In genomic region chr14:103333754-103334643, GRCh38 we compare ENCODE assay signal across 1 cellular context.
A peak's percentile ranks its signal among the peaks of the same experiment; 100 is the strongest.
TF ChIP-seq lines count a peak whose summit lies in the region.

EIF5 (plus strand) TSS chr14:103334237; CDS start chr14:103335861, 1,624 bp downstream.

TF ChIP-seq in HepG2, 621 proteins besides CTCF, POLR2A, EP300 and RAD21 (continued from another document and continues in another):
- TF ChIP-seq GLI4 (CRISPR knock-in tag; IDR thresholded peaks at IDR 0.05; ENCODE audit: borderline replicate concordance): peak; percentile 50; the same call in 1 of the 2 replicates
- TF ChIP-seq ZBTB33 (CRISPR knock-in tag; IDR thresholded peaks at IDR 0.05): no peak
- no peak for TF ChIP-seq ZNF10 (CRISPR knock-in tag; IDR thresholded peaks at IDR 0.05; ENCODE audit: borderline replicate concordance, low read depth)
- no peak for TF ChIP-seq DPF2 (CRISPR knock-in tag; IDR thresholded peaks at IDR 0.05; ENCODE audit: borderline replicate concordance, low read depth)
- TF ChIP-seq PRMT3 (CRISPR knock-in tag; IDR thresholded peaks at IDR 0.05; ENCODE audit: borderline replicate concordance, low read depth): no peak
- no peak for TF ChIP-seq ZNF550 (CRISPR knock-in tag; IDR thresholded peaks at IDR 0.05; ENCODE audit: borderline replicate concordance)
- no peak for TF ChIP-seq SRSF9 (IDR thresholded peaks at IDR 0.05; ENCODE audit: borderline replicate concordance, insufficient read depth, low read depth, low read length, poor library complexity, severe bottlenecking)
- TF ChIP-seq ATF5 (CRISPR knock-in tag; IDR thresholded peaks at IDR 0.05; ENCODE audit: low read depth): no peak
- TF ChIP-seq ZSCAN21 (CRISPR knock-in tag; IDR thresholded peaks at IDR 0.05; ENCODE audit: borderline replicate concordance): no peak; the same call in none of the 2 replicates
- TF ChIP-seq ZFP1 (CRISPR knock-in tag; IDR thresholded peaks at IDR 0.05): no peak
- no peak for TF ChIP-seq IKZF4 (CRISPR knock-in tag; IDR thresholded peaks at IDR 0.05; ENCODE audit: borderline replicate concordance, low read depth, not compliant biosample characterization)
- peak; percentile 19; the same call in 1 of the 2 replicates for TF ChIP-seq ZNF414 (CRISPR knock-in tag; IDR thresholded peaks at IDR 0.05)
- no peak for TF ChIP-seq ZBTB37 (CRISPR knock-in tag; IDR thresholded peaks at IDR 0.05)
- peak; percentile 40; the same call in 1 of the 2 replicates for TF ChIP-seq BRCA1 (CRISPR knock-in tag; IDR thresholded peaks at IDR 0.05)
- TF ChIP-seq IRF1 (CRISPR knock-in tag; IDR thresholded peaks at IDR 0.05; ENCODE audit: low read depth): no peak
- TF ChIP-seq ZFP36L2 (CRISPR knock-in tag; IDR thresholded peaks at IDR 0.05): 0 out of 2 replicates have a peak, but pooled peaks have one; percentile 57
- TF ChIP-seq SUZ12 (IDR thresholded peaks at IDR 0.05; ENCODE audit: low read depth, low read length): peak; percentile 48; the same call in 1 of the 2 replicates
- peak; percentile 86 for TF ChIP-seq ZZZ3 (CRISPR knock-in tag; IDR thresholded peaks at IDR 0.05; ENCODE audit: borderline replicate concordance)
- TF ChIP-seq HNF1A (IDR thresholded peaks at IDR 0.05; ENCODE audit: low read depth): no peak
- TF ChIP-seq HNF1A (CRISPR knock-in tag; IDR thresholded peaks at IDR 0.05; ENCODE audit: borderline replicate concordance): peak; percentile 69; the same call in 1 of the 2 replicates
- no peak for TF ChIP-seq RERE (CRISPR knock-in tag; IDR thresholded peaks at IDR 0.05; ENCODE audit: low read depth)
- TF ChIP-seq CENPX (CRISPR knock-in tag; IDR thresholded peaks at IDR 0.05): no peak
- TF ChIP-seq ZNF770 (CRISPR knock-in tag; IDR thresholded peaks at IDR 0.05): no peak
- TF ChIP-seq ZNF234 (CRISPR knock-in tag; conservative IDR thresholded peaks at IDR 0.05): peak; percentile 65; the same call in 1 of the 2 replicates
- peak; percentile 60; the same call in 1 of the 2 replicates for TF ChIP-seq TARDBP (CRISPR knock-in tag; IDR thresholded peaks at IDR 0.05)
- peak; percentile 57; the same call in 1 of the 2 replicates for TF ChIP-seq ZNF552 (CRISPR knock-in tag; IDR thresholded peaks at IDR 0.05; ENCODE audit: borderline replicate concordance)
- TF ChIP-seq CREB1 (IDR thresholded peaks at IDR 0.05): peak; percentile 93
- TF ChIP-seq CREB1 (CRISPR knock-in tag; IDR thresholded peaks at IDR 0.05): no peak
- TF ChIP-seq NR2F2 (IDR thresholded peaks at IDR 0.05; ENCODE audit: borderline replicate concordance, low read depth): no peak; the same call in 1 of the 2 replicates
- 0 out of 2 replicates have a peak, but pooled peaks have one; percentile 52 for TF ChIP-seq TMF1 (CRISPR knock-in tag; IDR thresholded peaks at IDR 0.05; ENCODE audit: low read depth)
- TF ChIP-seq STAT5B (CRISPR knock-in tag; IDR thresholded peaks at IDR 0.05): no peak
- TF ChIP-seq SOX6 (IDR thresholded peaks at IDR 0.05): no peak
- TF ChIP-seq SOX6 (CRISPR knock-in tag; IDR thresholded peaks at IDR 0.05): peak; percentile 78
- TF ChIP-seq NFE2L1 (CRISPR knock-in tag; IDR thresholded peaks at IDR 0.05; ENCODE audit: borderline replicate concordance): no peak
- TF ChIP-seq ZBTB7B (CRISPR knock-in tag; IDR thresholded peaks at IDR 0.05): 0 out of 2 replicates have a peak, but pooled peaks have one; percentile 35
- TF ChIP-seq BRF2 (CRISPR knock-in tag; IDR thresholded peaks at IDR 0.05): no peak
- peak; percentile 31 for TF ChIP-seq TFDP1 (CRISPR knock-in tag; IDR thresholded peaks at IDR 0.05; ENCODE audit: borderline replicate concordance)
- TF ChIP-seq NFYC (CRISPR knock-in tag; IDR thresholded peaks at IDR 0.05): peak; percentile 99
